ENCODE assay signal across 23 cellular contexts in genomic region chr1:57407941-57408340, GRCh38. TPM values are rescaled to one million over a fixed set of nuclear protein-coding genes. Genes with fewer than 3 reads are reported as not detected.
"Had no signal": no experiment of that assay in that cellular context is flagged by ENCODE, and none has a peak within 500 bp of the region (broad histone marks: within the 10 kb centered on the region; RNA-seq: fewer than 3 reads in every experiment).

No MANE protein-coding gene starts in this region.

- ATAC-seq: K562 had no signal

- H3K9ac ChIP-seq: KMS-11 had no signal

- FAIRE-seq: K562, RCC 7860 had no signal

- DNase-seq: Kasumi-1, MM.1S, NCI-H1092 treated with DMSO at 0.1 percent for 48 hours, NCI-H1436, NCI-H187, NCI-H2029, NCI-H2081 treated with DMSO at 0.1 percent for 48 hours, NCI-H2171, NCI-H226, NCI-H446, NCI-H510A, NCI-H524 treated with DMSO at 0.1 percent for 48 hours, NCI-H69, NCI-H774, Right ventricle myocardium superior, RPMI8226, SIG-M5 had no signal

- H3K4me2 ChIP-seq: KMS-11 had no signal

- H3K4me1 ChIP-seq: SJSA1 had no signal

- H3K9me3 ChIP-seq: SJSA1 had no signal

- H3K27ac ChIP-seq: KMS-11, SJSA1, SK-N-MC had no signal

- H3K4me3 ChIP-seq: K562, SJSA1, SK-N-MC had no signal

- H3K36me3 ChIP-seq: SJSA1 had no signal

RNA-seq across cellular contexts. Expression of gene DAB1, which starts 15.9 kb away (rescaled TPM):
- total RNA-seq: HT-29, K562, SJSA1 had no signal
- polyA plus RNA-seq: K562 had no signal
